Comparison of ENCODE assay signal across 13 cellular contexts in the genomic region with DNA sequence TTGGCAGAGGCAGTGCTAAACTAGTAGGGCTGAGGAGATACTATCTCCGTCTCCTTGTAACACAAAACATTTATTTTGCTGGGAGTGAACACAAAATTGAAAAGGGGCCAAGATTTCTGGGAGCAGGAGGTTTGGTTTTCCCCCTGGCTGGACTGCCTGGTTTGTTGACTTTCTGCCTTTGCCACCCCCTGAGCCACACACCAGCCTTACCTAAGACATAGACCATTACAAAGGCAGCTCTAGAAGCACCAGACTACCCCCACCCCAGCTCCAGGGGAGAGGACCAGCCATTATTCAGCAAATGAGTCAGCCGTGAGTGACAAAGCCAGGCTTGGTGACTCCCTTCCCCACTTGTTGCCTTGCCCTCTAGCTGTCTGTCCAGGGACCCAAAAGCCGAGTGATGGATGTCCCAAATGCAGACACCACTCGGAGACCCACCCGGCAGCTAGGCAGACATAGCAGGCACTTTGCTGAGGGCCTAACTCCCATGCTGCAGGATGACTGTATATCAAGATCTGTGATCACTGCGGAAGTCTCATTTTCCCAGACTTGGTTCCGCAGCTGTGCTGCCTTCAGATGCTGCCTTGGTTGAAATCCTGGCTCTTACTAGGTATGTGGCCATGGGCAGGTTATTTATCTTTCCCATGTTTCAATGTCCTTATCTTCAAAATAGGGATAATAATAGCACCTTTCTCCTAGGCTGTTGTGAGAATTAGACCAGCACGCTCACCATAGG. TPM values are rescaled to one million over a fixed set of nuclear protein-coding genes. Genes with fewer than 3 reads are reported as not detected.
DNase-seq lines count a peak whose midpoint lies in the region; ATAC-seq and TF ChIP-seq lines count a peak whose summit lies in the region.
"Had no signal": no experiment of that assay in that cellular context is flagged by ENCODE, and none has a peak within 500 bp of the region (broad histone marks: within the 10 kb centered on the region; RNA-seq: fewer than 3 reads in every experiment).

No MANE protein-coding gene starts in this region.

- no peak overlapping the region for H4K12ac ChIP-seq in trophoblast cell (ENCODE audit: low read depth, low read length)

- H3K14ac ChIP-seq in trophoblast cell (ENCODE audit: low read length) = peak overlapping the region; percentile 98

- H3K18ac ChIP-seq in trophoblast cell (ENCODE audit: low read length) = peak overlapping the region; percentile 43

- H3K4me1 ChIP-seq in trophoblast cell (ENCODE audit: control insufficient read depth in 1 of 2, insufficient read depth in 2 of 2, low read length in 2 of 2) = peaks cover 20 to 40% of the 10 kb centered on the region in 2 experiments

- no peaks in the 10 kb centered on the region for H3K9me3 Mint-ChIP-seq in glutamatergic neuron (ENCODE audit: unreplicated experiment)
- H3K9me3 Mint-ChIP-seq: activated naive CD8-positive, alpha-beta T cell treated with anti-CD3 and anti-CD28 coated beads for 36 hours had no signal

- H3K4me2 ChIP-seq in trophoblast cell (ENCODE audit: low read length) = peak overlapping the region; percentile 62

- H3K4me3 Mint-ChIP-seq in glutamatergic neuron (ENCODE audit: unreplicated experiment) = no peak overlapping the region
- H3K4me3 Mint-ChIP-seq: activated naive CD8-positive, alpha-beta T cell treated with anti-CD3 and anti-CD28 coated beads for 36 hours had no signal

- peaks cover 2% of the 10 kb centered on the region for H3K4me1 Mint-ChIP-seq in glutamatergic neuron (ENCODE audit: low read depth, unreplicated experiment)

- H3K4ac ChIP-seq in trophoblast cell (ENCODE audit: low read depth, low read length) = peak overlapping the region; percentile 84

- peaks cover 1% of the 10 kb centered on the region for H3K9me3 ChIP-seq in trophoblast cell (ENCODE audit: insufficient read depth, low read depth, low read length)
- H3K9me3 ChIP-seq: upper lobe of left lung had no signal

- intact Hi-C loops in posterior cingulate gyrus (cut with DNase I) = no loop called here

- DNase-seq in ELF-1 (ENCODE audit: low read depth, low spot score) (peak; percentile 89), NCI-H2196 (lab: John Stamatoyannopoulos, UW; ENCODE audit: unreplicated experiment) (peak; percentile 79), fibroblast of mammary gland (ENCODE audit: low read depth) (peak; percentile 6), trophoblast cell (no peak), glutamatergic neuron (no peak), posterior cingulate gyrus (no peak)
- DNase-seq in stimulated activated CD8-positive, alpha-beta memory T cell treated with anti-CD3 and anti-CD28 coated beads, Interleukin-4, amount 100 ng/mL, for 48 hours = no peak
- DNase-seq: activated CD4-positive, CD25-positive, alpha-beta regulatory T cell; activated naive CD8-positive, alpha-beta T cell treated with anti-CD3 and anti-CD28 coated beads for 36 hours; upper lobe of left lung had no signal

- H3K36me3 ChIP-seq in trophoblast cell (ENCODE audit: control insufficient read depth in 1 of 2, insufficient read depth in 2 of 2, low read length in 2 of 2) = no peaks in the 10 kb centered on the region
- H3K36me3 ChIP-seq: upper lobe of left lung had no signal

- peak overlapping the region; percentile 100 for H2BK5ac ChIP-seq in trophoblast cell (ENCODE audit: low read depth, low read length, poor library complexity)

- no peaks in the 10 kb centered on the region for H3K36me3 Mint-ChIP-seq in glutamatergic neuron (ENCODE audit: unreplicated experiment)
- H3K36me3 Mint-ChIP-seq: activated naive CD8-positive, alpha-beta T cell treated with anti-CD3 and anti-CD28 coated beads for 36 hours had no signal

- H2AK5ac ChIP-seq in trophoblast cell (ENCODE audit: low read length) = no peak overlapping the region

- no peaks in the 10 kb centered on the region for H3K27me3 ChIP-seq in trophoblast cell (ENCODE audit: insufficient read depth, low read length)
- H3K27me3 ChIP-seq: upper lobe of left lung had no signal

- peak overlapping the region; percentile 98 for H2BK12ac ChIP-seq in trophoblast cell (ENCODE audit: low read length)

- H4K8ac ChIP-seq in trophoblast cell (ENCODE audit: low read depth, low read length) = peak overlapping the region; percentile 78

- peak overlapping the region; percentile 99 for H3K27ac ChIP-seq in trophoblast cell (ENCODE audit: low read depth, low read length)
- H3K27ac ChIP-seq: epithelial cell of prostate, upper lobe of left lung had no signal

- TF ChIP-seq CTCF in fibroblast of mammary gland (conservative IDR thresholded peaks at IDR 0.05; ENCODE audit: control insufficient read depth, insufficient read depth, low read depth, low read length) (no peak), glutamatergic neuron (IDR thresholded peaks at IDR 0.05; ENCODE audit: partially characterized antibody, unreplicated experiment) (no peak)

- H2BK120ac ChIP-seq in trophoblast cell (ENCODE audit: insufficient read depth, low read length, poor library complexity) = peak overlapping the region; percentile 99

- H3K79me1 ChIP-seq in trophoblast cell (ENCODE audit: low read length) = peaks cover 48% of the 10 kb centered on the region

- peaks cover 1% of the 10 kb centered on the region for H3K27me3 Mint-ChIP-seq in glutamatergic neuron (ENCODE audit: unreplicated experiment)
- H3K27me3 Mint-ChIP-seq: activated naive CD8-positive, alpha-beta T cell treated with anti-CD3 and anti-CD28 coated beads for 36 hours had no signal

- no peak overlapping the region for H3K9ac ChIP-seq in trophoblast cell (ENCODE audit: low read length)

- peak overlapping the region; percentile 3 for H2AFZ ChIP-seq in trophoblast cell (ENCODE audit: insufficient read depth, low read length, poor library complexity)

- H4K91ac ChIP-seq in trophoblast cell (ENCODE audit: low read depth, low read length) = peak overlapping the region; percentile 100

- H3K79me2 ChIP-seq in trophoblast cell (ENCODE audit: control insufficient read depth, insufficient read depth, low read length, poor library complexity) = peaks cover 4% of the 10 kb centered on the region

- ATAC-seq in GM19328 (IDR thresholded peaks at IDR 0.05; ENCODE audit: unreplicated experiment) = no peak

- no CpG with 5 or more reads among the region's 8 CpGs for WGBS in trophoblast cell (ENCODE audit: extremely low coverage, insufficient coverage, insufficient read length)

- H3K27ac Mint-ChIP-seq in glutamatergic neuron (ENCODE audit: unreplicated experiment) = no peak overlapping the region
- H3K27ac Mint-ChIP-seq: activated naive CD8-positive, alpha-beta T cell treated with anti-CD3 and anti-CD28 coated beads for 36 hours had no signal

- H3K4me3 ChIP-seq in fibroblast of mammary gland (ENCODE audit: control insufficient read depth, low read depth, low read length) (no peak overlapping the region), trophoblast cell (ENCODE audit: low read depth, low read length) (no peak overlapping the region)
- H3K4me3 ChIP-seq: lung, upper lobe of left lung had no signal

- no peak overlapping the region for H3K23ac ChIP-seq in trophoblast cell (ENCODE audit: low read length)

RNA-seq across cellular contexts. Expression of a gene that starts 17.7 kb away (rescaled TPM):
- 41.5 and 45.5 TPM in 2 replicates for polyA plus RNA-seq in trophoblast cell (2013)
- 21.0 TPM for total RNA-seq in glutamatergic neuron (ENCODE audit: unreplicated experiment)

Comparison
In these comparisons a context has a peak if more than half of its experiments do, and no peak if none do; other contexts are left out.
1. DNase-seq: peak in ELF-1 (single experiment), NCI-H2196 (single experiment) and fibroblast of mammary gland (single experiment); none in trophoblast cell (0 of 2), glutamatergic neuron (single experiment), stimulated activated CD8-positive, alpha-beta memory T cell treated with anti-CD3 and anti-CD28 coated beads, Interleukin-4, amount 100 ng/mL, for 48 hours (single experiment) and posterior cingulate gyrus (0 of 10).